7 cellular contexts compared by ENCODE assay signal in the genomic region with DNA sequence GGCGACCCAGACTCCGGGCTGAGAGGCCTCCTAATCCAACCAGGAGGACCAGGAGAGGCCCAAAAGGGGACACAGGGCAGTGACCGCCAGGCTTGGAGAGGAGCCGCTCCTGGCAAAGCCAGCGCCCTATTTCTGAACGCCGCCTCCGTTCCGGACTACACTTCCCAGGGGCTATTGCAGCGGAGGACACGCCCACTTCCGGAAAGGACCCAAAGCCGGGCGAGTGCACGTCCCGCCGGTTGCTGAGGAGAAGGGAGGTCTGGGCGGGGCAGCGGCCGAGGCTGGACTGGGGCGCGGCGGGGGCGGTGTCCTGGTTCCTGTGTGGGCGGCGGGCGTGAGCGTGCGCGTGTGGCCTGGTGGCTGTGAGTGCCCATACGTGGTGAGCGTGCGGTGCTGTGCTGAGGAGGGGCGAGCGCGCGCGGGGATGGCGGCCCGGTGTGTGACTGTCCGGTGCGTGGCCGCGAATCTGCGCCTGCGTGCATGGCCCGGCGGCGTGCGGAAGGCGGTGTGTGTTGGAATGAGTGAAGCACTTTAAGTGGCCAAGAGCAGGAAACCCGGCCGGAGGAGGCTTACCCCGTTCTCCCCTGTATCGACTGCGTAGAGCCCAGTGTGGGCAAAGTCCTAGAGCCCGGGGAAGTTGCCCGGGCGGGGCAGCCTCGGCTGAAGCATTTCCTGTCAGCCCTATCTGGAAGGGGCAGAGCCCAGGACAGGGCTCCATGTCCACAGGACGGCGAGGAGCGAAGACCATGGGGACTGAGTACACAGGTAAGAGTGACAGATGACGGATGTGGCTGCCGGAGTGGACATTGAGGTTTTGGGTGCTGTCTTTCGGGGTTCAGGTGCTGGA. TPM values are rescaled to one million over a fixed set of nuclear protein-coding genes. Genes with fewer than 3 reads are reported as not detected.
DNase-seq lines count a peak whose midpoint lies in the region; ATAC-seq and TF ChIP-seq lines count a peak whose summit lies in the region.

A gene (plus strand): TSS at position 195 of the 847 bp plus-strand sequence. CDS start 2,844 bp downstream, outside the sequence.

- H3K27me3 Mint-ChIP-seq in activated CD4-positive, alpha-beta T cell treated with anti-CD3 and anti-CD28 coated beads, Interleukin-2, amount 10 ng/mL, durations not matched to agents 24 days and 14 days = no peaks in the 10 kb centered on the region

- peaks cover 43% of the 10 kb centered on the region for H3K36me3 Mint-ChIP-seq in activated CD4-positive, alpha-beta T cell treated with anti-CD3 and anti-CD28 coated beads, Interleukin-2, amount 10 ng/mL, durations not matched to agents 24 days and 14 days (ENCODE audit: low read depth)

- H3K27me3 ChIP-seq in layer of hippocampus (ENCODE audit: control insufficient read depth, insufficient read depth, low read length) = no peaks in the 10 kb centered on the region

- ATAC-seq in GM18517 (IDR thresholded peaks at IDR 0.05; ENCODE audit: unreplicated experiment) (peak; percentile 88), HG02981 (IDR thresholded peaks at IDR 0.05; ENCODE audit: unreplicated experiment) (peak; percentile 98)

- H3K27ac ChIP-seq in coronary artery (peak within 1 kb of the TSS; percentile 56 to 91), layer of hippocampus (ENCODE audit: low read depth, low read length) (peak within 1 kb of the TSS; percentile 80)

- H3K4me3 Mint-ChIP-seq in activated CD4-positive, alpha-beta T cell treated with anti-CD3 and anti-CD28 coated beads, Interleukin-2, amount 10 ng/mL, durations not matched to agents 24 days and 14 days = peak within 1 kb of the TSS; percentile 97

- H3K4me3 ChIP-seq in coronary artery = peak within 1 kb of the TSS; percentile 98

- intact Hi-C loops in activated CD4-positive, alpha-beta T cell treated with anti-CD3 and anti-CD28 coated beads, Interleukin-2, amount 10 ng/mL, durations not matched to agents 24 days and 14 days (cut with micrococcal nuclease) = loop anchor here (1.0 to 2.0 kb wide), 3 partner anchors 28 to 163 kb away; a partner anchor contains a TSS

- peaks cover 48% of the 10 kb centered on the region for H3K9me3 Mint-ChIP-seq in activated CD4-positive, alpha-beta T cell treated with anti-CD3 and anti-CD28 coated beads, Interleukin-2, amount 10 ng/mL, durations not matched to agents 24 days and 14 days

- H3K4me1 Mint-ChIP-seq in activated CD4-positive, alpha-beta T cell treated with anti-CD3 and anti-CD28 coated beads, Interleukin-2, amount 10 ng/mL, durations not matched to agents 24 days and 14 days = peaks cover 7% of the 10 kb centered on the region

- peak; percentile 99 for DNase-seq in NCI-H2227 treated with DMSO at 0.1 percent for 48 hours (lab: John Stamatoyannopoulos, UW)
- DNase-seq in activated CD4-positive, alpha-beta T cell treated with anti-CD3 and anti-CD28 coated beads, Interleukin-2, amount 10 ng/mL, durations not matched to agents 24 days and 14 days = peak; percentile 96
- peak; percentile 96 for DNase-seq in coronary artery (ENCODE audit: low spot score)
- peak; percentile 59 to 71 for DNase-seq in stimulated activated CD4-positive, alpha-beta T cell treated with anti-CD3 and anti-CD28 coated beads, Interleukin-1b, Interleukin-23, amount 100 ng/mL, for 1 hour (ENCODE audit: low read depth in 2 of 2)

- no peak for TF ChIP-seq CTCF in coronary artery (IDR thresholded peaks at IDR 0.05)

- H3K27ac Mint-ChIP-seq in activated CD4-positive, alpha-beta T cell treated with anti-CD3 and anti-CD28 coated beads, Interleukin-2, amount 10 ng/mL, durations not matched to agents 24 days and 14 days = peak within 1 kb of the TSS; percentile 90

RNA-seq across cellular contexts. Expression of the gene that starts here (rescaled TPM):
- total RNA-seq in activated CD4-positive, alpha-beta T cell treated with anti-CD3 and anti-CD28 coated beads, Interleukin-2, amount 10 ng/mL, durations not matched to agents 24 days and 14 days = 1.8 and 2.0 TPM in 2 replicates

Comparison
In these comparisons a context has a peak if more than half of its experiments do, and no peak if none do; other contexts are left out.
1. Peak in every context shown above with its lines: DNase-seq, ATAC-seq, H3K4me3 ChIP-seq and H3K27ac ChIP-seq.